Comparison of ENCODE assay signal across 8 cellular contexts in genomic region chr10:32256613-32257437, GRCh38.
DNase-seq lines count a peak whose midpoint lies in the region; ATAC-seq, FAIRE-seq and TF ChIP-seq lines count a peak whose summit lies in the region.

No MANE protein-coding gene starts in this region.

- no peaks in the 10 kb centered on the region for H3K36me3 ChIP-seq in HepG2 (replicated peaks in 1 of 2; ENCODE audit: control insufficient read depth in 1 of 2, insufficient read depth in 2 of 2, low read length in 2 of 2)
- H3K36me3 ChIP-seq in MG63: no peaks in the 10 kb centered on the region

- no peak overlapping the region for H3K27ac Mint-ChIP-seq in central memory CD8-positive, alpha-beta T cell (ENCODE audit: low read depth)

- TF ChIP-seq CTCF in D721Med (IDR thresholded peaks at IDR 0.05; ENCODE audit: insufficient read depth, missing control alignments): peak; percentile 92
- TF ChIP-seq CTCF in HepG2 (CRISPR knock-in tag; IDR thresholded peaks at IDR 0.05): peak; percentile 88

- POLR2A ChIA-PET in HepG2 (lab: Yijun Ruan, JAX): no interaction called here

- DNase-seq in D721Med (ENCODE audit: insufficient read length, low spot score) (peak; percentile 27), M059J (ENCODE audit: low read depth) (peak; percentile 32), HepG2 (ENCODE audit: low spot score) (peak; percentile 40), MG63 (no peak)
- DNase-seq in activated CD4-positive, CD25-positive, alpha-beta regulatory T cell treated with anti-CD3 and anti-CD28 coated beads, Interleukin-2, amount 50 U/mL, for 72 hours: peak; percentile 76
- DNase-seq in central memory CD8-positive, alpha-beta T cell (ENCODE audit: low spot score in 2 of 2): peak; percentile 61 to 62
- peak; percentile 20 to 55 (median 44) for DNase-seq in stimulated activated CD4-positive, alpha-beta T cell treated with anti-CD3 and anti-CD28 coated beads, TNF-alpha, amount 100 ng/mL, for 1 hour (ENCODE audit: low read depth in 3 of 3, low spot score in 1 of 3)

- CTCF ChIA-PET in HepG2 (lab: Yijun Ruan, JAX; ENCODE audit: low intra/inter-chr PET ratio, low total read pairs): interaction anchor here (0.6 to 2.4 kb wide), 3 partner anchors 89 to 111 kb away, joined by 3 to 22 read pairs (median 5); no protein-coding TSS in a partner anchor

- 24% methylated on average over 12 of the region's 12 CpGs for WGBS in HepG2 (ENCODE audit: low lambda C conversion rate)

- no peaks in the 10 kb centered on the region for H3K9me3 Mint-ChIP-seq in central memory CD8-positive, alpha-beta T cell

- H3K4me1 ChIP-seq in HepG2 (ENCODE audit: insufficient read depth, low read length): peaks cover 11% of the 10 kb centered on the region; the same call in 1 of the 2 replicates

- peak overlapping the region; percentile 39 for H2AFZ ChIP-seq in HepG2 (ENCODE audit: low read length)

- no peak for TF ChIP-seq RAD21 in HepG2 (CRISPR knock-in tag; IDR thresholded peaks at IDR 0.05)

- no peaks in the 10 kb centered on the region for H3K36me3 Mint-ChIP-seq in central memory CD8-positive, alpha-beta T cell (ENCODE audit: insufficient read depth)

- FAIRE-seq in D721Med (lab: Jason Lieb, UNC): no peak
- FAIRE-seq in HepG2 (lab: Jason Lieb, UNC): peak; percentile 90

- H3K4me3 Mint-ChIP-seq in central memory CD8-positive, alpha-beta T cell: no peak overlapping the region

- BruUV-seq in HepG2 (replicated peaks; lab: Mats Ljungman, UMichigan): no TSS peak

- H3K4me3 ChIP-seq in HepG2 (replicated peaks in 1 of 3; ENCODE audit: insufficient read depth in 1 of 3, low read depth in 2 of 3, low read length in 3 of 3) (0 out of 6 replicates have a peak overlapping the region, but pooled peaks of 1 of the 3 experiments have one; percentile 4), MG63 (no peak overlapping the region)

- H3K27ac ChIP-seq in HepG2 (ENCODE audit: extremely low read length, insufficient read depth, low read length): no peak overlapping the region

- H3K27me3 ChIP-seq in HepG2 (ENCODE audit: control insufficient read depth in 1 of 2, insufficient read depth in 2 of 2, low read length in 2 of 2) (no peaks in the 10 kb centered on the region), MG63 (no peaks in the 10 kb centered on the region)

- H4K20me1 ChIP-seq in HepG2 (ENCODE audit: insufficient read depth, low read length): no peaks in the 10 kb centered on the region

- H3K79me2 ChIP-seq in HepG2 (ENCODE audit: insufficient read depth, low read length): no peaks in the 10 kb centered on the region

- no peaks in the 10 kb centered on the region for H3K27me3 Mint-ChIP-seq in central memory CD8-positive, alpha-beta T cell

- intact Hi-C loops in HepG2 (cut with micrococcal nuclease; ENCODE audit: unreplicated experiment): loop anchor here (2.0 kb wide), 2 partner anchors 90 to 110 kb away; partner anchors contain the start of gene EPC1

- no peak for TF ChIP-seq POLR2A in HepG2 (IDR thresholded peaks at IDR 0.05; ENCODE audit: insufficient read depth in 1 of 2, low read depth in 2 of 2, low read length in 2 of 2)

- in situ Hi-C loops in HepG2 (cut with HindIII; ENCODE audit: extremely low pct_ligation_motif_present, low pct_unique_long_range_greater_than_20kb): loop anchor here (5.0 kb wide), 1 partner anchor 110 kb away; no protein-coding TSS in a partner anchor

- no peaks in the 10 kb centered on the region for H3K9me3 ChIP-seq in HepG2 (ENCODE audit: low read length)
- H3K9me3 ChIP-seq in MG63: no peaks in the 10 kb centered on the region

- TF ChIP-seq EP300 in HepG2 (IDR thresholded peaks at IDR 0.05; ENCODE audit: low read depth in 2 of 2, low read length in 2 of 2) (no peak), HepG2 (CRISPR knock-in tag; IDR thresholded peaks at IDR 0.05; ENCODE audit: borderline replicate concordance) (no peak)

- ATAC-seq in GM21526 (IDR thresholded peaks at IDR 0.05; ENCODE audit: low FRiP score, unreplicated experiment): peak; percentile 74
- peak; percentile 62 for ATAC-seq in central memory CD8-positive, alpha-beta T cell (replicated peaks; ENCODE audit: extremely low read depth, poor library complexity, severe bottlenecking)
- ATAC-seq in HepG2: peak; percentile 75

- no peak overlapping the region for H3K9ac ChIP-seq in HepG2 (ENCODE audit: insufficient read depth, low read depth, low read length)

- peaks cover 6% of the 10 kb centered on the region for H3K4me1 Mint-ChIP-seq in central memory CD8-positive, alpha-beta T cell

- peak overlapping the region; percentile 56 for H3K4me2 ChIP-seq in HepG2 (ENCODE audit: low read depth, low read length)

TF ChIP-seq in HepG2, 621 proteins besides CTCF, POLR2A, EP300 and RAD21 (continues in another document):
- TF ChIP-seq USF2 (IDR thresholded peaks at IDR 0.05; ENCODE audit: low read depth, low read length): no peak
- no peak for TF ChIP-seq USF2 (CRISPR knock-in tag; IDR thresholded peaks at IDR 0.05; ENCODE audit: borderline replicate concordance)
- TF ChIP-seq SMC3 (IDR thresholded peaks at IDR 0.05; ENCODE audit: low read length): peak; percentile 69
- TF ChIP-seq ZNF431 (CRISPR knock-in tag; IDR thresholded peaks at IDR 0.05; ENCODE audit: borderline replicate concordance, low read depth): no peak
- TF ChIP-seq THAP11 (CRISPR knock-in tag; IDR thresholded peaks at IDR 0.05): no peak
- TF ChIP-seq KLF6 (CRISPR knock-in tag; IDR thresholded peaks at IDR 0.05): no peak
- TF ChIP-seq ATF7-NPFF (CRISPR knock-in tag; IDR thresholded peaks at IDR 0.05; ENCODE audit: low read depth): no peak
- TF ChIP-seq ZNF124 (CRISPR knock-in tag; IDR thresholded peaks at IDR 0.05): no peak
- TF ChIP-seq STAG1 (CRISPR knock-in tag; IDR thresholded peaks at IDR 0.05): peak; percentile 75
- peak; percentile 35; the same call in 1 of the 2 replicates for TF ChIP-seq RXRB (CRISPR knock-in tag; IDR thresholded peaks at IDR 0.05; ENCODE audit: borderline replicate concordance)
- TF ChIP-seq SP5 (CRISPR knock-in tag; IDR thresholded peaks at IDR 0.05; ENCODE audit: borderline replicate concordance, low read depth): no peak
- no peak for TF ChIP-seq ZNF251 (CRISPR knock-in tag; IDR thresholded peaks at IDR 0.05)
- TF ChIP-seq PHF5A (CRISPR knock-in tag; IDR thresholded peaks at IDR 0.05; ENCODE audit: low read depth, unreplicated experiment): no peak
- no peak for TF ChIP-seq ZNF572 (CRISPR knock-in tag; IDR thresholded peaks at IDR 0.05)
- 0 out of 2 replicates have a peak, but pooled peaks have one; percentile 46 for TF ChIP-seq HOMEZ (CRISPR knock-in tag; IDR thresholded peaks at IDR 0.05; ENCODE audit: low read depth)
- TF ChIP-seq SP140L (CRISPR knock-in tag; IDR thresholded peaks at IDR 0.05; ENCODE audit: borderline replicate concordance): 0 out of 2 replicates have a peak, but pooled peaks have one; percentile 45
- TF ChIP-seq ZNF710 (CRISPR knock-in tag; IDR thresholded peaks at IDR 0.05; ENCODE audit: borderline replicate concordance): no peak
